ENCODE assay signal across 8 cellular contexts in the genomic region with DNA sequence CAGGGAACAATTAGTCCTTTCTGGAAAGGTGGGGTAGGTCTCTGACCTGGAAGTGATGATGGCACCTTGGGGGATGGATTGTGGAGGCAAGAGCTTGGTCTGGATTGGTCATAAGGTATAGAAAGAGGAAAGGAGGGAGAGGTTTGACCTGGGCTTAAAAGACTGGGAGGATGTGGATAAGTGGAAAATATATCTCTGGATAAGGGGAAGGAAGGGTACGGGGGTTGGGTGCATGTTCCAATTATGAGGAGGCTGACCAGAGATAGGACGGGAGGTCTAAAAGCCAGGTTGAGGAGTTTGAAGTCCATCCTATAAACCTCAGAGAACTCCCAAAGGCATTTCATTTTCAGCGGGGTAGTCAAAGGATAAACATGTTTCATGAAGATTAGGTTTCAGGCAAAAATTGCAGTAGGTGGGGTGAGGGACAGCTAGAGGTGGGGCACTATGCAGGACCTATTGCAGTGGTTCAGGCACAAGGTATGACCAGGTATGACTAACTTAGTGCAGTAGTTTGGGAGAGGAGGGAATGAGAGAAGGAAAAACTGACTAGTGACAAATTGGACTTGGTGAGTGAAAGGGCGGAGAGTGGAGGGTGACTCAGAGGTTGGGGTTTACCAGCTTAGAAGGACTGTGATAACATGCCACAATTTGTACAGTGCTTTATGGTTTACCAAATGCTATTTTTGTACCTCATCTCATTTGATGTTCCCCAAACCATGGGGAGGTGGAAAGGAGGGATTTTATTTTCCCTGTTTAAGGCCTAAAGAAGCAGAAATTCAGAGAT. TPM values are rescaled to one million over a fixed set of nuclear protein-coding genes. Genes with fewer than 3 reads are reported as not detected.
A peak's percentile ranks its signal among the peaks of the same experiment; 100 is the strongest.
DNase-seq lines count a peak whose midpoint lies in the region; ATAC-seq, FAIRE-seq and TF ChIP-seq lines count a peak whose summit lies in the region.

No MANE protein-coding gene starts in this region.

- H3K9me3 ChIP-seq in right atrium auricular region = no peaks in the 10 kb centered on the region
- no peaks in the 10 kb centered on the region for H3K9me3 ChIP-seq in right lobe of liver

- no peaks in the 10 kb centered on the region for H3K36me3 Mint-ChIP-seq in activated naive CD4-positive, alpha-beta T cell treated with anti-CD3 and anti-CD28 coated beads, Interleukin-2, amount 50 U/mL, for 72 hours

- TF ChIP-seq CTCF in right atrium auricular region (IDR thresholded peaks at IDR 0.05) (no peak), right lobe of liver (IDR thresholded peaks at IDR 0.05) (no peak)

- peaks cover 0 to 48% of the 10 kb centered on the region in 2 donors for H3K4me1 ChIP-seq in right atrium auricular region
- peaks cover 0 to 21% (median 0%) of the 10 kb centered on the region in 4 donors for H3K4me1 ChIP-seq in right lobe of liver

- DNase-seq in Right ventricle myocardium superior (no peak), right atrium auricular region (ENCODE audit: low spot score) (no peak), right lobe of liver (no peak), urothelium cell line (ENCODE audit: low spot score) (peak; percentile 69), substantia nigra (lab: John Stamatoyannopoulos, UW) (no peak), NCI-H748 (lab: John Stamatoyannopoulos, UW; ENCODE audit: unreplicated experiment) (no peak), NCI-H2171 treated with DMSO at 0.1 percent for 48 hours (lab: John Stamatoyannopoulos, UW) (no peak)
- DNase-seq in activated naive CD4-positive, alpha-beta T cell treated with anti-CD3 and anti-CD28 coated beads, Interleukin-2, amount 50 U/mL, for 72 hours (ENCODE audit: low spot score in 2 of 2) = peak; percentile 36 to 71

- no peak overlapping the region for H3K4me3 ChIP-seq in right atrium auricular region
- H3K4me3 ChIP-seq in right lobe of liver = no peak overlapping the region

- no peaks in the 10 kb centered on the region for H3K36me3 ChIP-seq in right atrium auricular region
- H3K36me3 ChIP-seq in right lobe of liver = no peaks in the 10 kb centered on the region

- H3K27ac ChIP-seq in right atrium auricular region = peak overlapping the region in 1 of 2 donors; percentile 62
- H3K27ac ChIP-seq in right lobe of liver = no peak overlapping the region
- H3K27ac ChIP-seq in substantia nigra (ENCODE audit: low read depth, low read length, poor library complexity, severe bottlenecking) = no peak overlapping the region

- TF ChIP-seq POLR2A in right lobe of liver (IDR thresholded peaks at IDR 0.05) = no peak

- H3K27me3 ChIP-seq in right atrium auricular region (no peaks in the 10 kb centered on the region), right lobe of liver (no peaks in the 10 kb centered on the region)

- no peaks in the 10 kb centered on the region for H3K9me3 Mint-ChIP-seq in activated naive CD4-positive, alpha-beta T cell treated with anti-CD3 and anti-CD28 coated beads, Interleukin-2, amount 50 U/mL, for 72 hours

- H3K27ac Mint-ChIP-seq in activated naive CD4-positive, alpha-beta T cell treated with anti-CD3 and anti-CD28 coated beads, Interleukin-2, amount 50 U/mL, for 72 hours = peak overlapping the region; percentile 45 to 52

- ATAC-seq in Right ventricle myocardium superior (ENCODE audit: poor library complexity) (peak; percentile 30), right lobe of liver (peak; percentile 38 to 95 (median 48))
- ATAC-seq in activated naive CD4-positive, alpha-beta T cell treated with anti-CD3 and anti-CD28 coated beads, Interleukin-2, amount 50 U/mL, for 72 hours = peak; percentile 96

- 63% methylated on average over 3 of the region's 4 CpGs for WGBS in right lobe of liver (ENCODE audit: insufficient coverage, low coverage, low lambda C conversion rate, missing lambda C conversion rate)

- intact Hi-C loops in Right ventricle myocardium superior (cut with DNase I) = no loop called here
- intact Hi-C loops in right lobe of liver (cut with DNase I) = no loop called here

- FAIRE-seq in urothelium cell line (lab: Jason Lieb, UNC) = peak; percentile 71

RNA-seq across cellular contexts. Expression of a gene that starts 10.7 kb away (rescaled TPM):
- 13.5 TPM for total RNA-seq in Right ventricle myocardium superior
- 10 to 100 TPM; 19.2 to 23.2 TPM for total RNA-seq in right atrium auricular region
- total RNA-seq in activated naive CD4-positive, alpha-beta T cell treated with anti-CD3 and anti-CD28 coated beads, Interleukin-2, amount 50 U/mL, for 72 hours = 10 to 100 TPM; 29.3 to 53.5 TPM
- 10 to 100 TPM; 32.7 to 40.5 (median 37.4) TPM for total RNA-seq in right lobe of liver

Comparison
In these comparisons a context has a peak if more than half of its experiments do, and no peak if none do; other contexts are left out.
1. ATAC-seq: peak in every context shown above with its lines; median percentile 96 in activated naive CD4-positive, alpha-beta T cell treated with anti-CD3 and anti-CD28 coated beads, Interleukin-2, amount 50 U/mL, for 72 hours; 48 in right lobe of liver; 30 in Right ventricle myocardium superior.
2. DNase-seq: peak in activated naive CD4-positive, alpha-beta T cell treated with anti-CD3 and anti-CD28 coated beads, Interleukin-2, amount 50 U/mL, for 72 hours (2 of 2) and urothelium cell line (single experiment); none in Right ventricle myocardium superior (single experiment), right atrium auricular region (single experiment), right lobe of liver (0 of 3), substantia nigra (0 of 49), NCI-H748 (single experiment) and NCI-H2171 treated with DMSO at 0.1 percent for 48 hours (single experiment).